ENCODE assay signal across 8 cellular contexts in genomic region chr14:52558688-52559087, GRCh38.
"Had no signal": no experiment of that assay in that cellular context is flagged by ENCODE, and none has a peak within 500 bp of the region (broad histone marks: within the 10 kb centered on the region; RNA-seq: fewer than 3 reads in every experiment).

No MANE protein-coding gene starts in this region.

- H3K4me3 ChIP-seq: GM23248, HAP-1, K562 had no signal

- H3K27ac ChIP-seq: GM23248 had no signal

- H3K36me3 ChIP-seq: HAP-1 had no signal

- FAIRE-seq: K562 had no signal

- H2AFZ ChIP-seq: GM23248 had no signal

- DNase-seq: GM23248, GOT3, H7, IMR-90, KG1 had no signal

- ATAC-seq: HCT116, K562 had no signal

- H3K9me3 ChIP-seq: HAP-1 had no signal

- H3K9ac ChIP-seq: GM23248 had no signal
